11 cellular contexts compared by ENCODE assay signal in genomic region chr2:160293401-160293911, GRCh38.
DNase-seq lines count a peak whose midpoint lies in the region; ATAC-seq and TF ChIP-seq lines count a peak whose summit lies in the region.
"Had no signal": no experiment of that assay in that cellular context is flagged by ENCODE, and none has a peak within 500 bp of the region (broad histone marks: within the 10 kb centered on the region; RNA-seq: fewer than 3 reads in every experiment).

No MANE protein-coding gene starts in this region.

- H3K27me3 ChIP-seq in gastroesophageal sphincter: no peaks in the 10 kb centered on the region
- H3K27me3 ChIP-seq in psoas muscle (ENCODE audit: insufficient read depth in 3 of 3, low read length in 2 of 3): no peaks in the 10 kb centered on the region
- no peaks in the 10 kb centered on the region for H3K27me3 ChIP-seq in effector memory CD4-positive, alpha-beta T cell (replicated peaks; ENCODE audit: control insufficient read depth, insufficient read depth, low read length, poor library complexity, severe bottlenecking)

- intact Hi-C loops in psoas muscle (cut with DNase I): no loop called here

- peaks cover 11% of the 10 kb centered on the region for H3K36me3 Mint-ChIP-seq in T-helper 17 cell (ENCODE audit: low read depth)

- ATAC-seq in T-helper 17 cell: no peak
- ATAC-seq in gastroesophageal sphincter: peak; percentile 66
- ATAC-seq in psoas muscle: peak in 3 of 4 donors; percentile 27 to 51 (median 28)
- no peak for ATAC-seq in HG03025 (IDR thresholded peaks at IDR 0.05; ENCODE audit: low FRiP score, unreplicated experiment)

- H3K27ac ChIP-seq in gastroesophageal sphincter (peak overlapping the region; percentile 24 to 73 (median 65)), psoas muscle (peak overlapping the region; percentile 71)
- H3K27ac ChIP-seq in effector memory CD4-positive, alpha-beta T cell (ENCODE audit: insufficient read depth, low read length, poor library complexity, severe bottlenecking): no peak overlapping the region

- DNase-seq in Daoy (ENCODE audit: low read depth) (peak; percentile 65), T-helper 17 cell (no peak), psoas muscle (peak in 1 of 2 donors; percentile 9), AML-193 (lab: John Stamatoyannopoulos, UW) (no peak), RPMI8226 (no peak)
- no peak for DNase-seq in effector memory CD4-positive, alpha-beta T cell
- DNase-seq: activated CD4-positive, alpha-beta T cell treated with anti-CD3 and anti-CD28 coated beads, Interleukin-2, amount 10 ng/mL, durations not matched to agents 7 days and 5 days; DND-41; NCI-H69 had no signal

- H3K4me1 ChIP-seq in gastroesophageal sphincter: peaks cover 7 to 84% (median 13%) of the 10 kb centered on the region in 3 donors
- H3K4me1 ChIP-seq in psoas muscle: peaks cover 71% of the 10 kb centered on the region
- H3K4me1 ChIP-seq in effector memory CD4-positive, alpha-beta T cell (ENCODE audit: control insufficient read depth, insufficient read depth, low read length, poor library complexity, severe bottlenecking): peaks cover 15% of the 10 kb centered on the region

- no peak for TF ChIP-seq CTCF in gastroesophageal sphincter (IDR thresholded peaks at IDR 0.05)
- no peak for TF ChIP-seq CTCF in psoas muscle (IDR thresholded peaks at IDR 0.05)

- H3K27ac Mint-ChIP-seq in T-helper 17 cell: peak overlapping the region; percentile 83
- H3K27ac Mint-ChIP-seq: activated CD4-positive, alpha-beta T cell treated with anti-CD3 and anti-CD28 coated beads, Interleukin-2, amount 10 ng/mL, durations not matched to agents 7 days and 5 days had no signal

- H3K36me3 ChIP-seq in gastroesophageal sphincter (peaks cover 0 to 25% of the 10 kb centered on the region in 2 donors), psoas muscle (ENCODE audit: insufficient read depth in 1 of 2, low read depth in 1 of 2) (peaks cover 0 to 16% of the 10 kb centered on the region in 2 donors)
- H3K36me3 ChIP-seq in effector memory CD4-positive, alpha-beta T cell (ENCODE audit: control insufficient read depth, insufficient read depth, low read length): peaks cover 31% of the 10 kb centered on the region

- peaks cover 44% of the 10 kb centered on the region for H3K4me1 Mint-ChIP-seq in T-helper 17 cell

- no peak for TF ChIP-seq POLR2A in gastroesophageal sphincter (IDR thresholded peaks at IDR 0.05)

- 57 to 58% methylated on average over 3 to 5 of the region's 5 CpGs for WGBS in gastroesophageal sphincter (ENCODE audit: low coverage in 1 of 2), 2 donors
- WGBS in psoas muscle, 3 donors: 87 to 95% (median 87%) methylated on average over 5 of the region's 5 CpGs

- no peaks in the 10 kb centered on the region for H3K9me3 ChIP-seq in T-helper 17 cell (ENCODE audit: control insufficient read depth, low read length, poor library complexity, severe bottlenecking)
- H3K9me3 ChIP-seq in gastroesophageal sphincter: no peaks in the 10 kb centered on the region
- H3K9me3 ChIP-seq in psoas muscle: no peaks in the 10 kb centered on the region
- H3K9me3 ChIP-seq in effector memory CD4-positive, alpha-beta T cell (ENCODE audit: control insufficient read depth, low read length): no peaks in the 10 kb centered on the region

- no peaks in the 10 kb centered on the region for H3K27me3 Mint-ChIP-seq in T-helper 17 cell
- H3K27me3 Mint-ChIP-seq: activated CD4-positive, alpha-beta T cell treated with anti-CD3 and anti-CD28 coated beads, Interleukin-2, amount 10 ng/mL, durations not matched to agents 7 days and 5 days had no signal

- no peak overlapping the region for H3K4me3 ChIP-seq in gastroesophageal sphincter
- H3K4me3 ChIP-seq in psoas muscle: no peak overlapping the region
- no peak overlapping the region for H3K4me3 ChIP-seq in effector memory CD4-positive, alpha-beta T cell (ENCODE audit: insufficient read depth, low read depth, low read length, poor library complexity, severe bottlenecking)

- no peak overlapping the region for H3K4me3 Mint-ChIP-seq in T-helper 17 cell
- H3K4me3 Mint-ChIP-seq: activated CD4-positive, alpha-beta T cell treated with anti-CD3 and anti-CD28 coated beads, Interleukin-2, amount 10 ng/mL, durations not matched to agents 7 days and 5 days had no signal

- no peak for TF ChIP-seq EP300 in gastroesophageal sphincter (IDR thresholded peaks at IDR 0.05)

Comparison
In these comparisons a context has a peak if more than half of its experiments do, and no peak if none do; other contexts are left out.
1. ATAC-seq: peak in gastroesophageal sphincter (single experiment) and psoas muscle (3 of 4); none in T-helper 17 cell (single experiment) and HG03025 (single experiment).